Comparison of ENCODE assay signal across 37 cellular contexts in the genomic region with DNA sequence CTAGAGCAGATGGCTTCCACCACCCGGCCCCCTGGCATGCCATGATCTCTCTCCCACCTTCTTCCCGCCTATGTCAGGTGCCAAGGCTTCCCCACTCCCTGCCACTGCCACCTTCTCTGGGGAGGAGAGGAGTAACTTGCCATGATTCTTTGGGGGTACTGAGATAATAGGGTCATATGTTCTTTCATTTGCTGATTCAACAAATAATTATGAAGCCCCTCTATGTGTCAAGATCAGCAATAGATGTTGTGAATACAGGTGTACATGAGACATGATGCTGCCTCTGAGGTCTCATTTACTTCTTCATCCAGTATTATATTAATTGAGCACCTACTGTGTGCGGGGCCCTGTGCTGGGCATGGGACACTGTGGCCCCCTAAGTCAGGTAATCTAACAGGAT. TPM values are rescaled to one million over a fixed set of nuclear protein-coding genes. Genes with fewer than 3 reads are reported as not detected.
"Had no signal": no experiment of that assay in that cellular context is flagged by ENCODE, and none has a peak within 500 bp of the region (broad histone marks: within the 10 kb centered on the region; RNA-seq: fewer than 3 reads in every experiment).

No MANE protein-coding gene starts in this region.

- H3K4me1 ChIP-seq: ascending aorta, body of pancreas, breast epithelium had no signal

- H3K27me3 ChIP-seq: ascending aorta, body of pancreas, breast epithelium had no signal

- DNase-seq: activated CD4-positive, alpha-beta memory T cell treated with anti-CD3 and anti-CD28 coated beads, Interleukin-2, amount 10 ng/mL, durations not matched to agents 7 days and 5 days; activated CD4-positive, alpha-beta T cell treated with anti-CD3 and anti-CD28 coated beads for 1 hour; activated CD4-positive, alpha-beta T cell treated with anti-CD3 and anti-CD28 coated beads for 36 hours; activated CD4-positive, alpha-beta T cell treated with anti-CD3 and anti-CD28 coated beads for 48 hours; activated CD4-positive, alpha-beta T cell treated with anti-CD3 and anti-CD28 coated beads, Interleukin-2, amount 10 ng/mL, durations not matched to agents 7 days and 5 days; activated CD4-positive, alpha-beta T cell treated with anti-CD3 and anti-CD28 coated beads, Interleukin-2, amount 50 U/mL, for 48 hours; activated CD4-positive, CD25-positive, alpha-beta regulatory T cell; activated CD8-positive, alpha-beta memory T cell treated with anti-CD3 and anti-CD28 coated beads for 24 hours; activated CD8-positive, alpha-beta memory T cell treated with anti-CD3 and anti-CD28 coated beads, Interleukin-2, amount 10 ng/mL, durations not matched to agents 7 days and 5 days; activated CD8-positive, alpha-beta memory T cell treated with anti-CD3 and anti-CD28 coated beads, Interleukin-2, amount 50 U/mL, for 48 hours; activated CD8-positive, alpha-beta T cell treated with anti-CD3 and anti-CD28 coated beads, Interleukin-2, amount 10 ng/mL, durations not matched to agents 7 days and 5 days; activated effector memory CD4-positive, alpha-beta T cell treated with anti-CD3 and anti-CD28 coated beads, Interleukin-2, amount 50 U/mL, for 16 hours; activated gamma-delta T cell treated with Interleukin-2 at 50 U/mL for 16 hours; activated naive CD4-positive, alpha-beta T cell; activated naive CD4-positive, alpha-beta T cell treated with anti-CD3 and anti-CD28 coated beads for 36 hours; activated naive CD8-positive, alpha-beta T cell treated with anti-CD3 and anti-CD28 coated beads, Interleukin-2, amount 10 ng/mL, durations not matched to agents 7 days and 5 days; activated naive CD8-positive, alpha-beta T cell treated with anti-CD3 and anti-CD28 coated beads, Interleukin-2, amount 50 U/mL, for 24 hours; activated T-cell treated with anti-CD3 and anti-CD28 coated beads, Interleukin-2, amount 50 U/mL, for 1 hour; activated T-cell treated with anti-CD3 and anti-CD28 coated beads, Interleukin-2, amount 50 U/mL, for 4 hours; activated T-cell treated with anti-CD3 and anti-CD28 coated beads, Interleukin-2, amount 50 U/mL, for 72 hours; amygdala; anterior cingulate cortex; body of pancreas; brain microvascular endothelial cell; central memory CD4-positive, alpha-beta T cell; T-helper 1 cell; T-helper 2 cell; T-helper 9 cell; WERI-Rb-1 had no signal

- H3K9me3 ChIP-seq: ascending aorta, body of pancreas, breast epithelium had no signal

- H3K4me3 ChIP-seq: ascending aorta, body of pancreas, breast epithelium had no signal

- ATAC-seq: activated CD4-positive, alpha-beta T cell treated with anti-CD3 and anti-CD28 coated beads for 36 hours; activated CD4-positive, CD25-positive, alpha-beta regulatory T cell treated with anti-CD3 and anti-CD28 coated beads, Interleukin-2, amount 50 U/mL, for 24 hours; activated CD8-positive, alpha-beta memory T cell treated with anti-CD3 and anti-CD28 coated beads, Interleukin-2, amount 10 ng/mL, durations not matched to agents 7 days and 5 days; activated CD8-positive, alpha-beta T cell treated with anti-CD3 and anti-CD28 coated beads, Interleukin-2, amount 10 ng/mL, durations not matched to agents 7 days and 5 days; activated naive CD8-positive, alpha-beta T cell treated with anti-CD3 and anti-CD28 coated beads, Interleukin-2, amount 50 U/mL, for 24 hours; activated T-cell treated with anti-CD3 and anti-CD28 coated beads, Interleukin-2, amount 50 U/mL, for 4 hours; activated T-cell treated with anti-CD3 and anti-CD28 coated beads, Interleukin-2, amount 50 U/mL, for 72 hours; activated T-helper 17 cell treated with anti-CD3 and anti-CD28 coated beads, Interleukin-2, amount 50 U/mL, for 72 hours; body of pancreas; WTC11 had no signal

- H3K27ac ChIP-seq: ascending aorta, body of pancreas, brain microvascular endothelial cell, breast epithelium, WERI-Rb-1 had no signal

- FAIRE-seq: colon, TTC549 had no signal

- H3K36me3 ChIP-seq: ascending aorta, brain microvascular endothelial cell, breast epithelium, WERI-Rb-1 had no signal

RNA-seq across cellular contexts. Expression of a gene that starts 6.0 kb away (rescaled TPM):
- total RNA-seq: activated CD4-positive, alpha-beta memory T cell treated with anti-CD3 and anti-CD28 coated beads, Interleukin-2, amount 10 ng/mL, durations not matched to agents 7 days and 5 days; activated CD4-positive, alpha-beta T cell treated with anti-CD3 and anti-CD28 coated beads for 36 hours; activated CD8-positive, alpha-beta memory T cell treated with anti-CD3 and anti-CD28 coated beads, Interleukin-2, amount 10 ng/mL, durations not matched to agents 7 days and 5 days; activated CD8-positive, alpha-beta T cell treated with anti-CD3 and anti-CD28 coated beads, Interleukin-2, amount 10 ng/mL, durations not matched to agents 7 days and 5 days; activated naive CD4-positive, alpha-beta T cell treated with anti-CD3 and anti-CD28 coated beads for 36 hours; activated naive CD8-positive, alpha-beta T cell treated with anti-CD3 and anti-CD28 coated beads, Interleukin-2, amount 10 ng/mL, durations not matched to agents 7 days and 5 days; activated T-cell treated with anti-CD3 and anti-CD28 coated beads, Interleukin-2, amount 50 U/mL, for 4 hours; ascending aorta; body of pancreas; cardiac septum had no signal
